Comparison of ENCODE assay signal across 28 cellular contexts in genomic region chr16:57514371-57514770, GRCh38. TPM values are rescaled to one million over a fixed set of nuclear protein-coding genes. Genes with fewer than 3 reads are reported as not detected.
DNase-seq lines count a peak whose midpoint lies in the region; ATAC-seq, FAIRE-seq and TF ChIP-seq lines count a peak whose summit lies in the region.
"Had no signal": no experiment of that assay in that cellular context is flagged by ENCODE, and none has a peak within 500 bp of the region (broad histone marks: within the 10 kb centered on the region; RNA-seq: fewer than 3 reads in every experiment).

No MANE protein-coding gene starts in this region.

- H3K4me3 ChIP-seq in bronchial epithelial cell (ENCODE audit: low read depth, low read length) (no peak overlapping the region), upper lobe of left lung (no peak overlapping the region)
- H3K4me3 ChIP-seq: BLaER1 treated with 17β-estradiol and CSF1 and Interleukin-3, amounts not matched to agents 10 nM and 100 nM; GM23248; PC-9; SJCRH30 had no signal

- intact Hi-C loops in activated CD8-positive, alpha-beta T cell treated with anti-CD3 and anti-CD28 coated beads for 36 hours (cut with micrococcal nuclease), result loop anchor here (10.0 kb wide), 1 partner anchor 210 kb away; no protein-coding TSS in a partner anchor

- peaks cover 16 to 28% (median 22%) of the 10 kb centered on the region in 4 donors for H3K4me1 ChIP-seq in upper lobe of left lung
- H3K4me1 ChIP-seq: SJCRH30 had no signal

- peaks cover 2% of the 10 kb centered on the region for H3K4me1 Mint-ChIP-seq in activated CD8-positive, alpha-beta T cell treated with anti-CD3 and anti-CD28 coated beads, Interleukin-2, amount 10 ng/mL, durations not matched to agents 7 days and 5 days (ENCODE audit: low read depth)
- H3K4me1 Mint-ChIP-seq in activated CD8-positive, alpha-beta T cell treated with anti-CD3 and anti-CD28 coated beads for 36 hours (ENCODE audit: low read depth), result no peaks in the 10 kb centered on the region
- H3K4me1 Mint-ChIP-seq in mesothelial cell of epicardium, result peaks cover 50% of the 10 kb centered on the region

- H3K4me3 Mint-ChIP-seq in activated CD8-positive, alpha-beta T cell treated with anti-CD3 and anti-CD28 coated beads, Interleukin-2, amount 10 ng/mL, durations not matched to agents 7 days and 5 days, result no peak overlapping the region
- H3K4me3 Mint-ChIP-seq in activated CD8-positive, alpha-beta T cell treated with anti-CD3 and anti-CD28 coated beads for 36 hours, result no peak overlapping the region
- H3K4me3 Mint-ChIP-seq in mesothelial cell of epicardium, result no peak overlapping the region
- H3K4me3 Mint-ChIP-seq: CD8-positive, alpha-beta memory T cell had no signal

- no peak for ATAC-seq in activated CD8-positive, alpha-beta T cell treated with anti-CD3 and anti-CD28 coated beads, Interleukin-2, amount 10 ng/mL, durations not matched to agents 7 days and 5 days
- ATAC-seq in activated CD8-positive, alpha-beta T cell treated with anti-CD3 and anti-CD28 coated beads for 36 hours, result no peak
- no peak for ATAC-seq in upper lobe of left lung (ENCODE audit: low FRiP score in 2 of 2)
- ATAC-seq in activated CD4-positive, CD25-positive, alpha-beta regulatory T cell treated with anti-CD3 and anti-CD28 coated beads, Interleukin-2, amount 50 U/mL, for 24 hours, result no peak

- peak; percentile 36 for FAIRE-seq in bronchial epithelial cell (lab: Jason Lieb, UNC)
- FAIRE-seq: GM12891 had no signal

- POLR2A ChIA-PET in activated CD8-positive, alpha-beta T cell treated with anti-CD3 and anti-CD28 coated beads, Interleukin-2, amount 10 ng/mL, durations not matched to agents 7 days and 5 days (lab: Charles Lee), result no interaction called here
- POLR2A ChIA-PET in activated CD8-positive, alpha-beta T cell treated with anti-CD3 and anti-CD28 coated beads for 36 hours (lab: Charles Lee), result no interaction called here

- no peak for TF ChIP-seq POLR2A in upper lobe of left lung (IDR thresholded peaks at IDR 0.05)

- CTCF ChIA-PET in activated CD8-positive, alpha-beta T cell treated with anti-CD3 and anti-CD28 coated beads, Interleukin-2, amount 10 ng/mL, durations not matched to agents 7 days and 5 days (lab: Charles Lee), result interaction anchor here (1.9 to 3.4 kb wide), 2 partner anchors 52 to 97 kb away, joined by 9 to 14 read pairs; partner anchors contain the start of gene POLR2C
- CTCF ChIA-PET in activated CD8-positive, alpha-beta T cell treated with anti-CD3 and anti-CD28 coated beads for 36 hours (lab: Charles Lee), result interaction anchor here (1.2 to 1.8 kb wide), 3 partner anchors 9 to 95 kb away, joined by 3 to 5 read pairs (median 4); no protein-coding TSS in a partner anchor

- H3K27ac Mint-ChIP-seq in activated CD8-positive, alpha-beta T cell treated with anti-CD3 and anti-CD28 coated beads, Interleukin-2, amount 10 ng/mL, durations not matched to agents 7 days and 5 days, result peak overlapping the region; percentile 57
- no peak overlapping the region for H3K27ac Mint-ChIP-seq in activated CD8-positive, alpha-beta T cell treated with anti-CD3 and anti-CD28 coated beads for 36 hours
- H3K27ac Mint-ChIP-seq in mesothelial cell of epicardium, result peak overlapping the region; percentile 96
- H3K27ac Mint-ChIP-seq: CD8-positive, alpha-beta memory T cell had no signal

- H3K27me3 ChIP-seq in bronchial epithelial cell (ENCODE audit: control insufficient read depth, insufficient read depth, low read length) (peaks cover 3% of the 10 kb centered on the region), upper lobe of left lung (no peaks in the 10 kb centered on the region)
- H3K27me3 ChIP-seq: BLaER1 treated with 17β-estradiol and CSF1 and Interleukin-3, amounts not matched to agents 10 nM and 100 nM; SJCRH30 had no signal

- no peaks in the 10 kb centered on the region for H3K9me3 ChIP-seq in upper lobe of left lung
- H3K9me3 ChIP-seq: BLaER1 treated with 17β-estradiol and CSF1 and Interleukin-3, amounts not matched to agents 10 nM and 100 nM; SJCRH30 had no signal

- 44 to 57% methylated on average over 4 of the region's 4 CpGs for WGBS in upper lobe of left lung, 2 donors

- no peak for TF ChIP-seq CTCF in activated CD8-positive, alpha-beta T cell treated with anti-CD3 and anti-CD28 coated beads for 36 hours (IDR thresholded peaks at IDR 0.05)
- no peak for TF ChIP-seq CTCF in bronchial epithelial cell (IDR thresholded peaks at IDR 0.05; ENCODE audit: insufficient read depth, low read length, severe bottlenecking)
- no peak for TF ChIP-seq CTCF in mesothelial cell of epicardium (IDR thresholded peaks at IDR 0.05; ENCODE audit: unreplicated experiment)
- TF ChIP-seq CTCF in upper lobe of left lung (IDR thresholded peaks at IDR 0.05), result no peak

- H3K27ac ChIP-seq in upper lobe of left lung, result peak overlapping the region in 3 of 4 donors; percentile 28 to 67 (median 66)
- H3K27ac ChIP-seq: 22Rv1; BLaER1 treated with 17β-estradiol and CSF1 and Interleukin-3, amounts not matched to agents 10 nM and 100 nM; GM23248; KMS-11; PC-9; SJCRH30 had no signal

- no peaks in the 10 kb centered on the region for H3K27me3 Mint-ChIP-seq in activated CD8-positive, alpha-beta T cell treated with anti-CD3 and anti-CD28 coated beads, Interleukin-2, amount 10 ng/mL, durations not matched to agents 7 days and 5 days (ENCODE audit: low read depth)
- H3K27me3 Mint-ChIP-seq in activated CD8-positive, alpha-beta T cell treated with anti-CD3 and anti-CD28 coated beads for 36 hours, result no peaks in the 10 kb centered on the region
- no peaks in the 10 kb centered on the region for H3K27me3 Mint-ChIP-seq in mesothelial cell of epicardium (ENCODE audit: low read depth)

- TF ChIP-seq EP300 in upper lobe of left lung (IDR thresholded peaks at IDR 0.05), result no peak

- H3K36me3 ChIP-seq in bronchial epithelial cell (ENCODE audit: control insufficient read depth, insufficient read depth, low read length) (no peaks in the 10 kb centered on the region), upper lobe of left lung (peaks cover 0 to 29% (median 10%) of the 10 kb centered on the region in 4 donors)
- H3K36me3 ChIP-seq: SJCRH30 had no signal

- H3K36me3 Mint-ChIP-seq in activated CD8-positive, alpha-beta T cell treated with anti-CD3 and anti-CD28 coated beads, Interleukin-2, amount 10 ng/mL, durations not matched to agents 7 days and 5 days (ENCODE audit: low read depth), result peaks cover 11% of the 10 kb centered on the region
- H3K36me3 Mint-ChIP-seq in activated CD8-positive, alpha-beta T cell treated with anti-CD3 and anti-CD28 coated beads for 36 hours (ENCODE audit: low read depth), result peaks cover 2% of the 10 kb centered on the region
- H3K36me3 Mint-ChIP-seq in mesothelial cell of epicardium, result peaks cover 23% of the 10 kb centered on the region

- DNase-seq in activated CD8-positive, alpha-beta T cell treated with anti-CD3 and anti-CD28 coated beads, Interleukin-2, amount 10 ng/mL, durations not matched to agents 7 days and 5 days, result no peak
- DNase-seq in activated CD8-positive, alpha-beta T cell treated with anti-CD3 and anti-CD28 coated beads for 36 hours, result no peak
- DNase-seq in bronchial epithelial cell (ENCODE audit: low read depth) (no peak), mesothelial cell of epicardium (ENCODE audit: low spot score in 2 of 2, unreplicated experiment in 2 of 2) (no peak), upper lobe of left lung (no peak), SIG-M5 (lab: John Stamatoyannopoulos, UW) (no peak)
- DNase-seq in activated effector memory CD4-positive, alpha-beta T cell treated with anti-CD3 and anti-CD28 coated beads, Interleukin-2, amount 50 U/mL, for 16 hours, result no peak
- DNase-seq: Calu3; CD8-positive, alpha-beta memory T cell; DMS153; GM23248; HCEC 1CT; NCI-H1105; NCI-H146; NCI-H2029; NCI-H2227 treated with DMSO at 0.1 percent for 48 hours; NCI-H510A treated with DMSO at 0.1 percent for 48 hours; NCI-H748 treated with DMSO at 0.1 percent for 48 hours; PC-9; RPMI8226; SJCRH30 had no signal

- no peaks in the 10 kb centered on the region for H3K9me3 Mint-ChIP-seq in activated CD8-positive, alpha-beta T cell treated with anti-CD3 and anti-CD28 coated beads, Interleukin-2, amount 10 ng/mL, durations not matched to agents 7 days and 5 days (ENCODE audit: insufficient read depth)
- H3K9me3 Mint-ChIP-seq in activated CD8-positive, alpha-beta T cell treated with anti-CD3 and anti-CD28 coated beads for 36 hours, result no peaks in the 10 kb centered on the region
- H3K9me3 Mint-ChIP-seq in mesothelial cell of epicardium, result no peaks in the 10 kb centered on the region
- H3K9me3 Mint-ChIP-seq: CD8-positive, alpha-beta memory T cell had no signal

RNA-seq across cellular contexts. Expression of gene CCDC102A, which starts 22.0 kb away (rescaled TPM):
- 10 to 100 TPM; 16.3 to 18.2 TPM for total RNA-seq in activated CD8-positive, alpha-beta T cell treated with anti-CD3 and anti-CD28 coated beads, Interleukin-2, amount 10 ng/mL, durations not matched to agents 7 days and 5 days
- total RNA-seq in activated CD8-positive, alpha-beta T cell treated with anti-CD3 and anti-CD28 coated beads for 36 hours, result 1 to 10 TPM; 7.1 to 7.9 TPM
- total RNA-seq in bronchial epithelial cell (1.5 and 2.1 TPM in 2 replicates), mesothelial cell of epicardium (30.6 to 31.9 TPM (median 31.3 TPM) in 3 replicates), upper lobe of left lung (10 to 100 TPM in 5 of 6 donors, 1 to 10 TPM in 1; 8.2 to 41.9 (median 16.5) TPM)

RNA-seq across cellular contexts. Expression of gene ADGRG5, which starts 28.1 kb away (rescaled TPM):
- total RNA-seq in activated CD8-positive, alpha-beta T cell treated with anti-CD3 and anti-CD28 coated beads, Interleukin-2, amount 10 ng/mL, durations not matched to agents 7 days and 5 days, result 10 to 100 TPM; 16.0 to 18.1 TPM
- 1 to 10 TPM; 4.8 to 5.5 TPM for total RNA-seq in activated CD8-positive, alpha-beta T cell treated with anti-CD3 and anti-CD28 coated beads for 36 hours
- total RNA-seq in bronchial epithelial cell (not detected in 2 replicates), mesothelial cell of epicardium (1.1 to 1.3 TPM (median 1.3 TPM) in 3 replicates), upper lobe of left lung (1 to 10 TPM in 3 of 6 donors, under 1 TPM in 3; 0.76 to 1.8 (median 0.92) TPM)
- total RNA-seq: G401, GM23248, HT1080, PC-9, SJCRH30 had no signal

RNA-seq across cellular contexts. Expression of gene DOK4, which starts 28.1 kb away (rescaled TPM):
- total RNA-seq in activated CD8-positive, alpha-beta T cell treated with anti-CD3 and anti-CD28 coated beads, Interleukin-2, amount 10 ng/mL, durations not matched to agents 7 days and 5 days, result 1 to 10 TPM; 4.8 to 6.4 TPM
- 1 to 10 TPM; 4.6 to 5.1 TPM for total RNA-seq in activated CD8-positive, alpha-beta T cell treated with anti-CD3 and anti-CD28 coated beads for 36 hours
- total RNA-seq in bronchial epithelial cell (17.6 and 23.7 TPM in 2 replicates), mesothelial cell of epicardium (79.0 to 83.6 TPM (median 83.6 TPM) in 3 replicates), upper lobe of left lung (10 to 100 TPM; 36.7 to 87.3 (median 54.1) TPM)

RNA-seq across cellular contexts. Expression of gene POLR2C, which starts 51.9 kb away (rescaled TPM):
- 10 to 100 TPM; 57.0 to 58.3 TPM for total RNA-seq in activated CD8-positive, alpha-beta T cell treated with anti-CD3 and anti-CD28 coated beads, Interleukin-2, amount 10 ng/mL, durations not matched to agents 7 days and 5 days
- 10 to 100 TPM; 62.4 to 63.0 TPM for total RNA-seq in activated CD8-positive, alpha-beta T cell treated with anti-CD3 and anti-CD28 coated beads for 36 hours
- total RNA-seq in bronchial epithelial cell (78.7 and 82.1 TPM in 2 replicates), mesothelial cell of epicardium (62.1 to 69.1 TPM (median 65.0 TPM) in 3 replicates), upper lobe of left lung (100 to 1,000 TPM in 4 of 6 donors, 10 to 100 TPM in 2; 70.6 to 210 (median 112) TPM)
